16 cellular contexts compared by ENCODE assay signal in genomic region chr3:125481786-125482185, GRCh38. TPM values are rescaled to one million over a fixed set of nuclear protein-coding genes. Genes with fewer than 3 reads are reported as not detected.
A peak's percentile ranks its signal among the peaks of the same experiment; 100 is the strongest.
DNase-seq lines count a peak whose midpoint lies in the region; TF ChIP-seq lines count a peak whose summit lies in the region.
"Had no signal": no experiment of that assay in that cellular context is flagged by ENCODE, and none has a peak within 500 bp of the region (broad histone marks: within the 10 kb centered on the region; RNA-seq: fewer than 3 reads in every experiment).

No MANE protein-coding gene starts in this region.

- H3K9me3 ChIP-seq in GM23248 (ENCODE audit: low read depth) = no peaks in the 10 kb centered on the region
- no peaks in the 10 kb centered on the region for H3K9me3 ChIP-seq in osteoblast (ENCODE audit: low read depth, low read length)
- H3K9me3 ChIP-seq: A549, BLaER1, Caco-2, HAP-1 had no signal

- peak overlapping the region; percentile 24 for H3K4me2 ChIP-seq in GM23248 (ENCODE audit: unreplicated experiment)
- H3K4me2 ChIP-seq in osteoblast (ENCODE audit: insufficient read depth, low read length) = peak overlapping the region; percentile 43
- H3K4me2 ChIP-seq: A549, BLaER1 had no signal

- H3K27me3 ChIP-seq in GM23248 (replicated peaks; ENCODE audit: insufficient read depth) = no peaks in the 10 kb centered on the region
- no peaks in the 10 kb centered on the region for H3K27me3 ChIP-seq in osteoblast (ENCODE audit: insufficient read depth, low read length)
- H3K27me3 ChIP-seq: BLaER1 had no signal

- H3K9me2 ChIP-seq in GM23248 (ENCODE audit: insufficient read depth) = no peaks in the 10 kb centered on the region

- H3K4me3 ChIP-seq in GM23248 (no peak overlapping the region), osteoblast (ENCODE audit: insufficient read depth, low read length) (no peak overlapping the region)
- H3K4me3 ChIP-seq: A549, BLaER1, HAP-1, K562 had no signal

- DNase-seq in EH (ENCODE audit: low read depth) (peak; percentile 13), GM23248 (peak; percentile 4), epithelial cell of prostate (ENCODE audit: low read depth, low spot score) (no peak), osteoblast (ENCODE audit: insufficient read length, low spot score, missing footprints) (no peak), SKM-1 (lab: John Stamatoyannopoulos, UW; ENCODE audit: unreplicated experiment) (no peak), GM10248 (ENCODE audit: extremely low spot score) (no peak)
- DNase-seq in activated effector memory CD4-positive, alpha-beta T cell treated with Interleukin-2 at 50 U/mL for 16 hours = no peak
- DNase-seq: AML-193; Caco-2; CD8-positive, alpha-beta memory T cell; DND-41 had no signal

- 68 to 78% methylated on average over 2 of the region's 2 CpGs for WGBS in GM23248 (ENCODE audit: low coverage in 1 of 2, low lambda C conversion rate in 2 of 2, missing lambda C conversion rate in 2 of 2), 2 experiments

- POLR2A ChIA-PET in GM10248 (lab: Yijun Ruan, JAX) = no interaction called here

- peaks cover 11% of the 10 kb centered on the region; the same call in 1 of the 2 replicates for H3K79me2 ChIP-seq in GM23248 (ENCODE audit: insufficient read depth)
- peaks cover 9% of the 10 kb centered on the region for H3K79me2 ChIP-seq in osteoblast (ENCODE audit: insufficient read depth, low read length)

- H3K9ac ChIP-seq in GM23248 = no peak overlapping the region
- H3K9ac ChIP-seq: BLaER1 had no signal

- H4K20me1 ChIP-seq in GM23248 (ENCODE audit: insufficient read depth) = no peaks in the 10 kb centered on the region
- H4K20me1 ChIP-seq in osteoblast (ENCODE audit: insufficient read depth, low read length) = no peaks in the 10 kb centered on the region

- H3K4me1 ChIP-seq in GM23248 (ENCODE audit: insufficient read depth) = peaks cover 35% of the 10 kb centered on the region
- H3K4me1 ChIP-seq in osteoblast (ENCODE audit: insufficient read depth, low read length) = peaks cover 39% of the 10 kb centered on the region
- H3K4me1 ChIP-seq: A549, BLaER1 had no signal

- no peak for TF ChIP-seq CTCF in osteoblast (IDR thresholded peaks at IDR 0.05; ENCODE audit: extremely low read depth, low read depth, low read length)
- TF ChIP-seq CTCF in GM10248 (IDR thresholded peaks at IDR 0.05; ENCODE audit: control extremely low read depth, extremely low read depth, low read depth, missing control alignments) = no peak

- CTCF ChIA-PET in GM10248 (lab: Yijun Ruan, JAX) = interaction anchor here (0.6 to 1.5 kb wide), 3 partner anchors 10 to 104 kb away, joined by 3 to 14 read pairs (median 3); no protein-coding TSS in a partner anchor

- H2AFZ ChIP-seq in GM23248 (no peak overlapping the region), osteoblast (ENCODE audit: low read length) (no peak overlapping the region)

- H3K27ac ChIP-seq in GM23248 (peak overlapping the region; percentile 73), epithelial cell of prostate (peak overlapping the region; percentile 25), osteoblast (ENCODE audit: low read depth, low read length) (peak overlapping the region; percentile 90)
- H3K27ac ChIP-seq: A549, BLaER1, HL-60 had no signal

- in situ Hi-C loops in GM23248 (cut with MboI) = no loop called here

- H3K36me3 ChIP-seq in GM23248 (ENCODE audit: low read depth) (peaks cover 14% of the 10 kb centered on the region), osteoblast (ENCODE audit: insufficient read depth, low read length) (peaks cover 14% of the 10 kb centered on the region)

- H3F3A ChIP-seq in GM23248 (ENCODE audit: insufficient read depth) = peaks cover 41% of the 10 kb centered on the region

RNA-seq across cellular contexts. Expression of gene SNX4, which starts 38.2 kb away (rescaled TPM):
- total RNA-seq in GM23248 (2014; rRNA removed; shearing (Covaris generic)) = 28.4 and 31.6 TPM in 2 replicates
- polyA plus RNA-seq in GM23248 (2016; fragmentation: Nextera tagmentation; extraction: Ambion mirVana) = 27.6 and 29.8 TPM in 2 replicates
- 34.5 and 36.2 TPM in 2 replicates for total RNA-seq in osteoblast

Comparison
In these comparisons a context has a peak if more than half of its experiments do, and no peak if none do; other contexts are left out.
1. DNase-seq: peak in EH (single experiment) and GM23248 (single experiment); none in epithelial cell of prostate (single experiment), osteoblast (single experiment), SKM-1 (single experiment), GM10248 (single experiment) and activated effector memory CD4-positive, alpha-beta T cell treated with Interleukin-2 at 50 U/mL for 16 hours (single experiment).
2. H3K27ac ChIP-seq: peak in every context shown above with its lines; median percentile 90 in osteoblast; 73 in GM23248; 25 in epithelial cell of prostate.